Comparison of ENCODE assay signal across 9 cellular contexts in genomic region chr2:171798156-171798815, GRCh38.
DNase-seq lines count a peak whose midpoint lies in the region; ATAC-seq and TF ChIP-seq lines count a peak whose summit lies in the region.
"Had no signal": no experiment of that assay in that cellular context is flagged by ENCODE, and none has a peak within 500 bp of the region (broad histone marks: within the 10 kb centered on the region; RNA-seq: fewer than 3 reads in every experiment).

No MANE protein-coding gene starts in this region.

- WGBS in SK-N-SH (ENCODE audit: low lambda C conversion rate), result 60% methylated on average over 6 of the region's 6 CpGs

- no peaks in the 10 kb centered on the region for H3K79me2 ChIP-seq in SK-N-SH (ENCODE audit: insufficient read depth)

- H3K9me3 ChIP-seq in SK-N-SH, result no peaks in the 10 kb centered on the region

- no peaks in the 10 kb centered on the region for H3K9me3 Mint-ChIP-seq in stimulated activated naive CD8-positive, alpha-beta T cell treated with anti-CD3 and anti-CD28 coated beads, Interleukin-15, Interleukin-2, amounts not matched to agents 100 ng/mL and 50 ng/mL, for 24 hours

- H2AFZ ChIP-seq in SK-N-SH (ENCODE audit: low read depth), result peak overlapping the region; percentile 33; the same call in 1 of the 2 replicates

- CTCF ChIA-PET in SK-N-SH (lab: Yijun Ruan, JAX), result interaction anchor here (0.7 to 2.9 kb wide), 4 partner anchors 13 to 329 kb away, joined by 3 to 14 read pairs (median 4); no protein-coding TSS in a partner anchor

- H3K27ac Mint-ChIP-seq in stimulated activated naive CD8-positive, alpha-beta T cell treated with anti-CD3 and anti-CD28 coated beads, Interleukin-15, Interleukin-2, amounts not matched to agents 100 ng/mL and 50 ng/mL, for 24 hours, result peak overlapping the region; percentile 26

- peaks cover 2 to 11% of the 10 kb centered on the region in 2 experiments for H3K36me3 ChIP-seq in SK-N-SH (replicated peaks in 1 of 2; ENCODE audit: control insufficient read depth in 1 of 2, insufficient read depth in 2 of 2, low read length in 1 of 2)

- peaks cover 27% of the 10 kb centered on the region for H3K36me3 Mint-ChIP-seq in stimulated activated naive CD8-positive, alpha-beta T cell treated with anti-CD3 and anti-CD28 coated beads, Interleukin-15, Interleukin-2, amounts not matched to agents 100 ng/mL and 50 ng/mL, for 24 hours (ENCODE audit: low read depth)

- DNase-seq in stimulated activated naive CD8-positive, alpha-beta T cell treated with anti-CD3 and anti-CD28 coated beads, Interleukin-15, Interleukin-2, amounts not matched to agents 100 U/mL and 50 U/mL, for 24 hours, result no peak
- DNase-seq in SK-N-SH (no peak), fibroblast of villous mesenchyme (ENCODE audit: low read depth) (peak; percentile 34), NCI-H2081 treated with DMSO at 0.1 percent for 48 hours (lab: John Stamatoyannopoulos, UW) (no peak)
- DNase-seq in effector CD8-positive, alpha-beta T cell (lab: John Stamatoyannopoulos, UW), result no peak

- TF ChIP-seq EP300 in SK-N-SH (IDR thresholded peaks at IDR 0.05; ENCODE audit: borderline replicate concordance in 1 of 2, low read depth in 1 of 2, low read length in 1 of 2), result no peak

- no peaks in the 10 kb centered on the region for H3K27me3 ChIP-seq in SK-N-SH (ENCODE audit: insufficient read depth)

- H3F3A ChIP-seq in SK-N-SH (replicated peaks; ENCODE audit: insufficient read depth), result peaks cover 3% of the 10 kb centered on the region

- H3K4me3 ChIP-seq in SK-N-SH (ENCODE audit: low read depth in 2 of 2, low read length in 1 of 2) (no peak overlapping the region), fibroblast of villous mesenchyme (ENCODE audit: low read depth, low read length) (no peak overlapping the region)

- no peaks in the 10 kb centered on the region for H3K27me3 Mint-ChIP-seq in stimulated activated naive CD8-positive, alpha-beta T cell treated with anti-CD3 and anti-CD28 coated beads, Interleukin-15, Interleukin-2, amounts not matched to agents 100 ng/mL and 50 ng/mL, for 24 hours

- peaks cover 0 to 4% of the 10 kb centered on the region in 2 experiments; a peak in 2 of 4 replicates for H3K4me1 ChIP-seq in SK-N-SH (ENCODE audit: control insufficient read depth in 1 of 2, insufficient read depth in 2 of 2, low read depth in 1 of 2, low read length in 1 of 2)

- H3K9ac ChIP-seq in SK-N-SH, result no peak overlapping the region
- H3K9ac ChIP-seq: KMS-11 had no signal

- no peak overlapping the region for H3K4me3 Mint-ChIP-seq in stimulated activated naive CD8-positive, alpha-beta T cell treated with anti-CD3 and anti-CD28 coated beads, Interleukin-15, Interleukin-2, amounts not matched to agents 100 ng/mL and 50 ng/mL, for 24 hours

- peaks cover 13% of the 10 kb centered on the region for H3K4me1 Mint-ChIP-seq in stimulated activated naive CD8-positive, alpha-beta T cell treated with anti-CD3 and anti-CD28 coated beads, Interleukin-15, Interleukin-2, amounts not matched to agents 100 ng/mL and 50 ng/mL, for 24 hours (ENCODE audit: low read depth)

- H3K4me2 ChIP-seq in SK-N-SH, result no peak overlapping the region
- H3K4me2 ChIP-seq: KMS-11 had no signal

- POLR2A ChIA-PET in SK-N-SH (lab: Yijun Ruan, JAX), result no interaction called here

- no peak for TF ChIP-seq RAD21 in SK-N-SH (IDR thresholded peaks at IDR 0.05; ENCODE audit: low read length)

- no peaks in the 10 kb centered on the region for H3K9me2 ChIP-seq in SK-N-SH

- TF ChIP-seq CTCF in SK-N-SH (IDR thresholded peaks at IDR 0.05) (no peak), fibroblast of villous mesenchyme (IDR thresholded peaks at IDR 0.05; ENCODE audit: insufficient read depth, low read depth, low read length) (no peak)

- H3K27ac ChIP-seq in SK-N-SH (ENCODE audit: low read depth in 2 of 2, low read length in 1 of 2), result peak overlapping the region in 1 of 2 experiments; percentile 52; a peak in 3 of 4 replicates
- H3K27ac ChIP-seq: KMS-11 had no signal

- H4K20me1 ChIP-seq in SK-N-SH (ENCODE audit: insufficient read depth), result no peaks in the 10 kb centered on the region

- ATAC-seq in stimulated activated naive CD8-positive, alpha-beta T cell treated with anti-CD3 and anti-CD28 coated beads, Interleukin-15, Interleukin-2, amounts not matched to agents 100 U/mL and 50 U/mL, for 24 hours, result no peak
- ATAC-seq in GM19397 (IDR thresholded peaks at IDR 0.05; ENCODE audit: unreplicated experiment) (no peak), HG03159 (IDR thresholded peaks at IDR 0.05; ENCODE audit: unreplicated experiment) (no peak)

TF ChIP-seq in SK-N-SH, 30 proteins besides CTCF, POLR2A, EP300 and RAD21:
- no peak for TF ChIP-seq TEAD4 (IDR thresholded peaks at IDR 0.05; ENCODE audit: borderline replicate concordance, insufficient read depth)
- TF ChIP-seq JUND (IDR thresholded peaks at IDR 0.05), result 0 out of 2 replicates have a peak, but pooled peaks have one; percentile 13
- peak; percentile 48; the same call in 1 of the 2 replicates for TF ChIP-seq FOSL2 (IDR thresholded peaks at IDR 0.05; ENCODE audit: borderline replicate concordance, low read depth)
- TF ChIP-seq MAX (IDR thresholded peaks at IDR 0.05; ENCODE audit: low read depth), result no peak
